Comparison of ENCODE assay signal across 20 cellular contexts in genomic region chr2:203857656-203858055, GRCh38. TPM values are rescaled to one million over a fixed set of nuclear protein-coding genes. Genes with fewer than 3 reads are reported as not detected.
"Had no signal": no experiment of that assay in that cellular context is flagged by ENCODE, and none has a peak within 500 bp of the region (broad histone marks: within the 10 kb centered on the region; RNA-seq: fewer than 3 reads in every experiment).

No MANE protein-coding gene starts in this region.

- H3K36me3 ChIP-seq: adrenal gland, breast epithelium, gastrocnemius medialis, spleen, thoracic aorta had no signal

- DNase-seq: activated CD8-positive, alpha-beta T cell treated with anti-CD3 and anti-CD28 coated beads, Interleukin-2, amount 10 ng/mL, durations not matched to agents 7 days and 5 days; activated gamma-delta T cell treated with Interleukin-2 at 50 U/mL for 16 hours; adrenal gland; cerebellar nuclear complex; gastrocnemius medialis; head of caudate nucleus; kidney; mammary epithelial cell; nephron progenitor cell; nucleus accumbens; retina; spleen; stimulated activated naive B cell treated with anti-CD40 and anti-IgM and Interleukin-4, amounts not matched to agents 10 μg/mL and 1 μg/mL and 100 μg/mL, for 72 hours had no signal

- H3K27ac Mint-ChIP-seq: activated CD8-positive, alpha-beta T cell treated with anti-CD3 and anti-CD28 coated beads, Interleukin-2, amount 10 ng/mL, durations not matched to agents 7 days and 5 days; nephron progenitor cell; stimulated activated naive B cell treated with anti-CD40 and anti-IgM and Interleukin-4, amounts not matched to agents 10 μg/mL and 1 μg/mL and 100 μg/mL, for 72 hours; WTC11 had no signal

- H3K27me3 ChIP-seq: adrenal gland, breast epithelium, gastrocnemius medialis had no signal

- H3K36me3 Mint-ChIP-seq: stimulated activated naive B cell treated with anti-CD40 and anti-IgM and Interleukin-4, amounts not matched to agents 10 μg/mL and 1 μg/mL and 100 μg/mL, for 72 hours; WTC11 had no signal

- ATAC-seq: gastrocnemius medialis; left lobe of liver; stimulated activated naive B cell treated with anti-CD40 and anti-IgM and Interleukin-4, amounts not matched to agents 10 μg/mL and 1 μg/mL and 100 μg/mL, for 72 hours; WTC11 had no signal

- H3K4me3 ChIP-seq: adrenal gland, breast epithelium, gastrocnemius medialis, spleen, thoracic aorta had no signal

- H3K4me1 ChIP-seq: adrenal gland, breast epithelium, gastrocnemius medialis had no signal

- H3K4me1 Mint-ChIP-seq: nephron progenitor cell had no signal

- H3K27ac ChIP-seq: adrenal gland, breast epithelium, gastrocnemius medialis, spleen, thoracic aorta had no signal

- H3K4me3 Mint-ChIP-seq: activated CD8-positive, alpha-beta T cell treated with anti-CD3 and anti-CD28 coated beads, Interleukin-2, amount 10 ng/mL, durations not matched to agents 7 days and 5 days; nephron progenitor cell; stimulated activated naive B cell treated with anti-CD40 and anti-IgM and Interleukin-4, amounts not matched to agents 10 μg/mL and 1 μg/mL and 100 μg/mL, for 72 hours; WTC11 had no signal

- H3K9me3 Mint-ChIP-seq: nephron progenitor cell; stimulated activated naive B cell treated with anti-CD40 and anti-IgM and Interleukin-4, amounts not matched to agents 10 μg/mL and 1 μg/mL and 100 μg/mL, for 72 hours; WTC11 had no signal

- H3K9me3 ChIP-seq: adrenal gland, breast epithelium, gastrocnemius medialis, spleen, thoracic aorta had no signal

RNA-seq across cellular contexts. Expression of gene CTLA4, which starts 9.9 kb away (rescaled TPM):
- total RNA-seq: astrocyte, gastrocnemius medialis, mammary epithelial cell, myocyte, posterior vena cava had no signal
